10 cellular contexts compared by ENCODE assay signal in the genomic region with DNA sequence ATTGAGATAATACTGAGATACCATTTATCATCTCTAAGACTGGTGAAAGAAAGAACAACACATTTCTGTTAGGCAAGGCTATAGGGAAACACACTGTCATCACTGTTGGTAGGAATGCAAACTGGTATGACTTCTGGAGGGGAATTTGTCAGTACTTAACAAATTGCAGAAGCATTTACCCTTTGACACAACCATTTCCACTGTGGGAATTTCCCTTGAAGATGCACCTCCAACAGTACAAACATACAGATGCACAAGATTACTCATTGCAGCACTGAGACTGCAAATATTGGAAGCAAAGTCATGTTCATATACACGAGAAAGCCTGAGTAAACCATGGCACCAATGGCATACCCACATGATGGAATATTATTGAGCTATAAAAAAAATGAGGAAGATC. TPM values are rescaled to one million over a fixed set of nuclear protein-coding genes. Genes with fewer than 3 reads are reported as not detected.
DNase-seq lines count a peak whose midpoint lies in the region; ATAC-seq and TF ChIP-seq lines count a peak whose summit lies in the region.
"Had no signal": no experiment of that assay in that cellular context is flagged by ENCODE, and none has a peak within 500 bp of the region (broad histone marks: within the 10 kb centered on the region; RNA-seq: fewer than 3 reads in every experiment).

No MANE protein-coding gene starts in this region.

- H4K20me1 ChIP-seq in PC-3 (ENCODE audit: low read length), result no peaks in the 10 kb centered on the region
- H4K20me1 ChIP-seq in smooth muscle cell (ENCODE audit: low read depth), result no peaks in the 10 kb centered on the region

- H3K27me3 ChIP-seq in PC-3 (ENCODE audit: low read length), result no peaks in the 10 kb centered on the region
- no peaks in the 10 kb centered on the region for H3K27me3 ChIP-seq in smooth muscle cell (ENCODE audit: low read depth)

- no peak overlapping the region for H2AFZ ChIP-seq in PC-3 (ENCODE audit: low read length)
- H2AFZ ChIP-seq in smooth muscle cell (ENCODE audit: low read depth), result no peak overlapping the region

- no peaks in the 10 kb centered on the region for H3K4me1 Mint-ChIP-seq in activated T-cell treated with anti-CD3 and anti-CD28 coated beads, Interleukin-2, amount 50 U/mL, for 4 hours (ENCODE audit: low read depth)
- H3K4me1 Mint-ChIP-seq: activated naive CD8-positive, alpha-beta T cell treated with anti-CD3 and anti-CD28 coated beads, Interleukin-2, amount 10 ng/mL, durations not matched to agents 7 days and 5 days; immature natural killer cell had no signal

- H3K36me3 ChIP-seq in PC-3 (ENCODE audit: low read depth, low read length) (peaks cover 39% of the 10 kb centered on the region), smooth muscle cell (ENCODE audit: low read depth) (no peaks in the 10 kb centered on the region)

- intact Hi-C loops in PC-3 (cut with micrococcal nuclease), result loop anchor here (5.0 kb wide), 1 partner anchor 47 kb away; no protein-coding TSS in a partner anchor

- H3K9ac ChIP-seq in PC-3 (ENCODE audit: low read length), result no peak overlapping the region
- no peak overlapping the region for H3K9ac ChIP-seq in smooth muscle cell (ENCODE audit: low read depth)

- H3K27ac ChIP-seq in PC-3 (ENCODE audit: low read length) (peak overlapping the region; percentile 53), smooth muscle cell (ENCODE audit: low read depth) (peak overlapping the region; percentile 29)

- H3K4me3 ChIP-seq in PC-3 (ENCODE audit: low read length) (no peak overlapping the region), smooth muscle cell (no peak overlapping the region)

- DNase-seq in activated T-cell treated with anti-CD3 and anti-CD28 coated beads, Interleukin-2, amount 50 U/mL, for 4 hours, result no peak
- no peak for DNase-seq in activated T-cell treated with anti-CD3 and anti-CD28 coated beads, Interleukin-2, amount 50 U/mL, for 1 hour
- DNase-seq in PC-3, result peak; percentile 73
- DNase-seq in smooth muscle cell (lab: John Stamatoyannopoulos, UW; ENCODE audit: unreplicated experiment), result no peak
- DNase-seq in occipital lobe (lab: John Stamatoyannopoulos, UW), result no peak
- no peak for DNase-seq in epidermal melanocyte (ENCODE audit: insufficient read length, low spot score)
- no peak for DNase-seq in germinal center (ENCODE audit: low spot score)
- DNase-seq: activated naive CD8-positive, alpha-beta T cell treated with anti-CD3 and anti-CD28 coated beads, Interleukin-2, amount 10 ng/mL, durations not matched to agents 7 days and 5 days; immature natural killer cell had no signal

- 63% methylated on average over 1 of the region's 1 CpG for whole genome bisulfite sequencing in smooth muscle cell (ENCODE audit: low lambda C conversion rate)

- TF ChIP-seq CTCF in PC-3 (conservative IDR thresholded peaks at IDR 0.05; ENCODE audit: low read depth, low read length) (no peak), smooth muscle cell (IDR thresholded peaks at IDR 0.05; ENCODE audit: borderline replicate concordance, insufficient read depth, poor library complexity, severe bottlenecking) (no peak)

- no TSS peak for BruUV-seq in PC-3 (replicated peaks; lab: Mats Ljungman, UMichigan)

- peaks cover 17% of the 10 kb centered on the region for H3K36me3 Mint-ChIP-seq in activated T-cell treated with anti-CD3 and anti-CD28 coated beads, Interleukin-2, amount 50 U/mL, for 4 hours (ENCODE audit: insufficient read depth)

- H3K4me2 ChIP-seq in PC-3 (ENCODE audit: low read length) (0 out of 2 replicates have a peak overlapping the region, but pooled peaks have one; percentile 4), smooth muscle cell (no peak overlapping the region)

- no peak overlapping the region for H3K4me3 Mint-ChIP-seq in activated T-cell treated with anti-CD3 and anti-CD28 coated beads, Interleukin-2, amount 50 U/mL, for 4 hours
- H3K4me3 Mint-ChIP-seq: activated naive CD8-positive, alpha-beta T cell treated with anti-CD3 and anti-CD28 coated beads, Interleukin-2, amount 10 ng/mL, durations not matched to agents 7 days and 5 days; immature natural killer cell had no signal

- CTCF ChIA-PET in PC-3 (lab: Charles Lee), result no interaction called here

- H3K27me3 Mint-ChIP-seq in activated T-cell treated with anti-CD3 and anti-CD28 coated beads, Interleukin-2, amount 50 U/mL, for 4 hours (ENCODE audit: low read depth), result no peaks in the 10 kb centered on the region
- H3K27me3 Mint-ChIP-seq: activated naive CD8-positive, alpha-beta T cell treated with anti-CD3 and anti-CD28 coated beads, Interleukin-2, amount 10 ng/mL, durations not matched to agents 7 days and 5 days had no signal

- H3K9me3 ChIP-seq in PC-3 (ENCODE audit: low read length) (no peaks in the 10 kb centered on the region), smooth muscle cell (replicated peaks; ENCODE audit: low read depth) (no peaks in the 10 kb centered on the region)

- POLR2A ChIA-PET in PC-3 (lab: Charles Lee; ENCODE audit: unreplicated experiment), result interaction anchor here (0.6 kb wide), 1 partner anchor 21 kb away, joined by 4 read pairs; no protein-coding TSS in a partner anchor

- H3K4me1 ChIP-seq in PC-3 (ENCODE audit: insufficient read depth, low read length), result peaks cover 21% of the 10 kb centered on the region
- H3K4me1 ChIP-seq in smooth muscle cell (ENCODE audit: low read depth), result peaks cover 4% of the 10 kb centered on the region

- H3K9me2 ChIP-seq in PC-3 (replicated peaks; ENCODE audit: low read length), result no peaks in the 10 kb centered on the region

- no peaks in the 10 kb centered on the region for H3K9me3 Mint-ChIP-seq in activated T-cell treated with anti-CD3 and anti-CD28 coated beads, Interleukin-2, amount 50 U/mL, for 4 hours
- H3K9me3 Mint-ChIP-seq: activated naive CD8-positive, alpha-beta T cell treated with anti-CD3 and anti-CD28 coated beads, Interleukin-2, amount 10 ng/mL, durations not matched to agents 7 days and 5 days; immature natural killer cell had no signal

- H3K79me2 ChIP-seq in PC-3 (ENCODE audit: low read length) (0 out of 2 replicates have a peak, but pooled peaks cover under 1% of the 10 kb centered on the region), smooth muscle cell (ENCODE audit: low read depth) (no peaks in the 10 kb centered on the region)

- H3F3A ChIP-seq in PC-3 (ENCODE audit: low read length, unreplicated experiment) (no peaks in the 10 kb centered on the region), smooth muscle cell (ENCODE audit: low read depth) (no peaks in the 10 kb centered on the region)

- peak; percentile 96 to 97 for ATAC-seq in activated T-cell treated with anti-CD3 and anti-CD28 coated beads, Interleukin-2, amount 50 U/mL, for 4 hours
- peak; percentile 90 for ATAC-seq in HG02588 (IDR thresholded peaks at IDR 0.05; ENCODE audit: unreplicated experiment)
- ATAC-seq in PC-3, result peak; percentile 66

RNA-seq across cellular contexts. Expression of a gene that starts 17.6 kb away (rescaled TPM):
- total RNA-seq in activated T-cell treated with anti-CD3 and anti-CD28 coated beads, Interleukin-2, amount 50 U/mL, for 4 hours, result 1 to 10 TPM; 8.1 to 9.9 (median 9.0) TPM
- 78.3 and 90.2 TPM in 2 replicates for total RNA-seq in PC-3 (2014; rRNA removed)
- 35.0 and 36.1 TPM in 2 replicates for total RNA-seq in smooth muscle cell
- 16.3 and 20.3 TPM in 2 replicates for polyA plus RNA-seq in smooth muscle cell
- 12.6 TPM for total RNA-seq in occipital lobe

RNA-seq across cellular contexts. Expression of a gene that starts 33.0 kb away (rescaled TPM):
- not detected for total RNA-seq in activated T-cell treated with anti-CD3 and anti-CD28 coated beads, Interleukin-2, amount 50 U/mL, for 4 hours
- total RNA-seq in PC-3 (2014; rRNA removed) (not detected in 2 replicates), smooth muscle cell (not detected in 2 replicates), occipital lobe (not detected)
- not detected in 2 replicates for polyA plus RNA-seq in smooth muscle cell
- total RNA-seq: activated naive CD8-positive, alpha-beta T cell treated with anti-CD3 and anti-CD28 coated beads, Interleukin-2, amount 10 ng/mL, durations not matched to agents 7 days and 5 days had no signal
- polyA plus RNA-seq: immature natural killer cell had no signal

RNA-seq across cellular contexts. Expression of a gene that starts 46.7 kb away (rescaled TPM):
- 10 to 100 TPM; 20.0 to 23.0 (median 21.2) TPM for total RNA-seq in activated T-cell treated with anti-CD3 and anti-CD28 coated beads, Interleukin-2, amount 50 U/mL, for 4 hours
- total RNA-seq in PC-3 (2014; rRNA removed) (19.2 and 26.4 TPM in 2 replicates), smooth muscle cell (1.2 and 1.8 TPM in 2 replicates), occipital lobe (0.78 TPM)
- 1.1 and 3.8 TPM in 2 replicates for polyA plus RNA-seq in smooth muscle cell
